In genomic region chrX:123468481-123468880, GRCh38 we compare ENCODE assay signal across 2 cellular contexts.
TF ChIP-seq lines count a peak whose summit lies in the region.

No MANE protein-coding gene starts in this region.

TF ChIP-seq in GM23338, 12 proteins besides CTCF, POLR2A, EP300 and RAD21 (continued from another document):
- TF ChIP-seq REST (IDR thresholded peaks at IDR 0.05; ENCODE audit: unreplicated experiment) (no peak), EZH2phosphoT487 (IDR thresholded peaks at IDR 0.05; ENCODE audit: unreplicated experiment) (no peak), CREB1 (CRISPR knock-in tag; IDR thresholded peaks at IDR 0.05; ENCODE audit: low read depth) (no peak), POLR2AphosphoS5 (IDR thresholded peaks at IDR 0.05; ENCODE audit: low read depth) (no peak), ETS1 (IDR thresholded peaks at IDR 0.05) (no peak), JUNB (IDR thresholded peaks at IDR 0.05; ENCODE audit: unreplicated experiment) (no peak), ZNF462 (CRISPR knock-in tag; IDR thresholded peaks at IDR 0.05) (no peak), STAT1 (IDR thresholded peaks at IDR 0.05; ENCODE audit: unreplicated experiment) (no peak), ZNF331 (CRISPR knock-in tag; IDR thresholded peaks at IDR 0.05; ENCODE audit: low read depth) (no peak), NANOG (IDR thresholded peaks at IDR 0.05; ENCODE audit: borderline replicate concordance) (no peak)

TF ChIP-seq in HepG2, 621 proteins besides CTCF, POLR2A, EP300 and RAD21 (continued from another document):
- TF ChIP-seq E2F1 (CRISPR knock-in tag; IDR thresholded peaks at IDR 0.05): no peak
- TF ChIP-seq MZF1 (CRISPR knock-in tag; IDR thresholded peaks at IDR 0.05; ENCODE audit: borderline replicate concordance): no peak
- TF ChIP-seq SCMH1 (CRISPR knock-in tag; IDR thresholded peaks at IDR 0.05; ENCODE audit: borderline replicate concordance): no peak
- no peak for TF ChIP-seq TFDP2 (CRISPR knock-in tag; IDR thresholded peaks at IDR 0.05)
- no peak for TF ChIP-seq RXRB (CRISPR knock-in tag; IDR thresholded peaks at IDR 0.05; ENCODE audit: borderline replicate concordance)
- no peak for TF ChIP-seq AKAP8 (CRISPR knock-in tag; IDR thresholded peaks at IDR 0.05)
- TF ChIP-seq ZNF614 (CRISPR knock-in tag; IDR thresholded peaks at IDR 0.05; ENCODE audit: borderline replicate concordance): no peak
- no peak for TF ChIP-seq KDM2A (CRISPR knock-in tag; IDR thresholded peaks at IDR 0.05; ENCODE audit: borderline replicate concordance, low read depth)
- TF ChIP-seq ZNF446 (CRISPR knock-in tag; IDR thresholded peaks at IDR 0.05): no peak
- TF ChIP-seq ZNF777 (CRISPR knock-in tag; IDR thresholded peaks at IDR 0.05): no peak
